In genomic region chr19:48556825-48557224, GRCh38 we compare ENCODE assay signal across 31 cellular contexts. TPM values are rescaled to one million over a fixed set of nuclear protein-coding genes. Genes with fewer than 3 reads are reported as not detected.
"Had no signal": no experiment of that assay in that cellular context is flagged by ENCODE, and none has a peak within 500 bp of the region (broad histone marks: within the 10 kb centered on the region; RNA-seq: fewer than 3 reads in every experiment).

No MANE protein-coding gene starts in this region.

- H3K9me3 Mint-ChIP-seq: activated CD4-positive, alpha-beta T cell treated with anti-CD3 and anti-CD28 coated beads, Interleukin-2, amount 10 ng/mL, durations not matched to agents 7 days and 5 days; activated CD8-positive, alpha-beta T cell treated with anti-CD3 and anti-CD28 coated beads for 36 hours; activated naive CD8-positive, alpha-beta T cell treated with anti-CD3 and anti-CD28 coated beads, Interleukin-2, amount 50 U/mL, for 24 hours; activated T-helper 1 cell treated with anti-CD3 and anti-CD28 coated beads, Interleukin-12 subunit alpha, Interleukin-12 subunit beta, Interleukin-2, Interleukin-4 antibody, amounts not matched to agents 30 ng/mL and 10 ng/mL and 1 ng/mL, durations not matched to agents 14 hours and 24 hours and 36 hours; naive thymus-derived CD8-positive, alpha-beta T cell; neural progenitor cell; T-helper 2 cell treated with Interferon-gamma antibody and Interleukin-4, amounts not matched to agents 5 μg/mL and 100 μg/mL, for 36 hours had no signal

- H3K36me3 Mint-ChIP-seq: activated CD8-positive, alpha-beta memory T cell treated with anti-CD3 and anti-CD28 coated beads, Interleukin-2, amount 10 ng/mL, durations not matched to agents 7 days and 5 days; neural progenitor cell had no signal

- ATAC-seq: activated CD8-positive, alpha-beta memory T cell treated with anti-CD3 and anti-CD28 coated beads, Interleukin-2, amount 10 ng/mL, durations not matched to agents 7 days and 5 days; activated CD8-positive, alpha-beta T cell treated with anti-CD3 and anti-CD28 coated beads for 36 hours; activated naive CD8-positive, alpha-beta T cell treated with anti-CD3 and anti-CD28 coated beads, Interleukin-2, amount 50 U/mL, for 24 hours; body of pancreas; left lung; naive thymus-derived CD8-positive, alpha-beta T cell had no signal

- H3K9me3 ChIP-seq: body of pancreas, left lung, spleen, thyroid gland had no signal

- FAIRE-seq: frontal cortex had no signal

- H3K4me1 Mint-ChIP-seq: activated CD8-positive, alpha-beta memory T cell treated with anti-CD3 and anti-CD28 coated beads, Interleukin-2, amount 10 ng/mL, durations not matched to agents 7 days and 5 days; activated naive CD8-positive, alpha-beta T cell treated with anti-CD3 and anti-CD28 coated beads, Interleukin-2, amount 50 U/mL, for 24 hours had no signal

- H3K4me2 ChIP-seq: neural progenitor cell had no signal

- H3K27ac ChIP-seq: body of pancreas, cardiac muscle cell, left lung, spleen, thyroid gland, VCaP had no signal

- H3K4me3 Mint-ChIP-seq: activated CD4-positive, alpha-beta T cell treated with anti-CD3 and anti-CD28 coated beads, Interleukin-2, amount 10 ng/mL, durations not matched to agents 7 days and 5 days; activated CD8-positive, alpha-beta memory T cell treated with anti-CD3 and anti-CD28 coated beads, Interleukin-2, amount 10 ng/mL, durations not matched to agents 7 days and 5 days; activated CD8-positive, alpha-beta T cell treated with anti-CD3 and anti-CD28 coated beads for 36 hours; activated naive CD8-positive, alpha-beta T cell treated with anti-CD3 and anti-CD28 coated beads, Interleukin-2, amount 50 U/mL, for 24 hours; activated T-helper 1 cell treated with anti-CD3 and anti-CD28 coated beads, Interleukin-12 subunit alpha, Interleukin-12 subunit beta, Interleukin-2, Interleukin-4 antibody, amounts not matched to agents 30 ng/mL and 10 ng/mL and 1 ng/mL, durations not matched to agents 14 hours and 24 hours and 36 hours; T-helper 2 cell treated with Interferon-gamma antibody and Interleukin-4, amounts not matched to agents 5 μg/mL and 100 μg/mL, for 36 hours had no signal

- H3K27ac Mint-ChIP-seq: activated CD4-positive, alpha-beta T cell treated with anti-CD3 and anti-CD28 coated beads, Interleukin-2, amount 10 ng/mL, durations not matched to agents 7 days and 5 days; activated CD8-positive, alpha-beta memory T cell treated with anti-CD3 and anti-CD28 coated beads, Interleukin-2, amount 10 ng/mL, durations not matched to agents 7 days and 5 days; activated CD8-positive, alpha-beta T cell treated with anti-CD3 and anti-CD28 coated beads for 36 hours; activated T-helper 1 cell treated with anti-CD3 and anti-CD28 coated beads, Interleukin-12 subunit alpha, Interleukin-12 subunit beta, Interleukin-2, Interleukin-4 antibody, amounts not matched to agents 30 ng/mL and 10 ng/mL and 1 ng/mL, durations not matched to agents 14 hours and 24 hours and 36 hours; naive thymus-derived CD8-positive, alpha-beta T cell; neural progenitor cell; T-helper 2 cell treated with Interferon-gamma antibody and Interleukin-4, amounts not matched to agents 5 μg/mL and 100 μg/mL, for 36 hours had no signal

- H3K4me1 ChIP-seq: left lung had no signal

- H3K4me3 ChIP-seq: body of pancreas, cardiac muscle cell, left lung, neural progenitor cell, spleen, thyroid gland had no signal

- H3K36me3 ChIP-seq: cardiac muscle cell, left lung, neural progenitor cell, spleen, thyroid gland had no signal

- DNase-seq: activated CD4-positive, alpha-beta T cell treated with anti-CD3 and anti-CD28 coated beads, Interleukin-2, amount 10 ng/mL, durations not matched to agents 7 days and 5 days; activated CD4-positive, CD25-positive, alpha-beta regulatory T cell treated with anti-CD3 and anti-CD28 coated beads, Interleukin-2, amount 50 U/mL, for 72 hours; activated CD8-positive, alpha-beta memory T cell treated with anti-CD3 and anti-CD28 coated beads, Interleukin-2, amount 10 ng/mL, durations not matched to agents 7 days and 5 days; activated CD8-positive, alpha-beta T cell treated with anti-CD3 and anti-CD28 coated beads for 36 hours; activated gamma-delta T cell; activated naive CD4-positive, alpha-beta T cell treated with anti-CD3 and anti-CD28 coated beads, Interleukin-2, amount 50 U/mL, for 16 hours; activated naive CD8-positive, alpha-beta T cell treated with anti-CD3 and anti-CD28 coated beads, Interleukin-2, amount 50 U/mL, for 24 hours; activated T-cell treated with anti-CD3 and anti-CD28 coated beads for 4 hours; anterior cingulate cortex; body of pancreas; cortex of kidney; hippocampal formation; left lung; naive thymus-derived CD8-positive, alpha-beta T cell; retina; spleen; stimulated activated CD4-positive, alpha-beta T cell treated with anti-CD3 and anti-CD28 coated beads, Interleukin-4, amount 100 ng/mL, for 24 hours; stimulated activated naive CD4-positive, alpha-beta T cell treated with Interleukin-2 at 50 U/mL for 16 hours had no signal

- H3K27me3 ChIP-seq: body of pancreas, cardiac muscle cell, neural progenitor cell, thyroid gland had no signal

- H3K9ac ChIP-seq: neural progenitor cell had no signal

RNA-seq across cellular contexts. Expression of gene SULT2B1, which starts 4.9 kb away (rescaled TPM):
- total RNA-seq: activated CD8-positive, alpha-beta memory T cell treated with anti-CD3 and anti-CD28 coated beads, Interleukin-2, amount 10 ng/mL, durations not matched to agents 7 days and 5 days; activated CD8-positive, alpha-beta T cell treated with anti-CD3 and anti-CD28 coated beads for 36 hours; activated T-helper 1 cell treated with anti-CD3 and anti-CD28 coated beads, Interleukin-12 subunit alpha, Interleukin-12 subunit beta, Interleukin-2, Interleukin-4 antibody, amounts not matched to agents 30 ng/mL and 10 ng/mL and 1 ng/mL, durations not matched to agents 14 hours and 24 hours and 36 hours; cardiac muscle cell; cerebellum; lung microvascular endothelial cell; naive thymus-derived CD8-positive, alpha-beta T cell; omental fat pad; spleen; subcutaneous adipose tissue had no signal

RNA-seq across cellular contexts. Expression of gene LMTK3, which starts 45.2 kb away (rescaled TPM):
- total RNA-seq: lung microvascular endothelial cell, subcutaneous adipose tissue had no signal

RNA-seq across cellular contexts. Expression of gene SPACA4, which starts 49.7 kb away (rescaled TPM):
- total RNA-seq: activated CD4-positive, alpha-beta T cell treated with anti-CD3 and anti-CD28 coated beads, Interleukin-2, amount 10 ng/mL, durations not matched to agents 7 days and 5 days; activated CD8-positive, alpha-beta memory T cell treated with anti-CD3 and anti-CD28 coated beads, Interleukin-2, amount 10 ng/mL, durations not matched to agents 7 days and 5 days; activated CD8-positive, alpha-beta T cell treated with anti-CD3 and anti-CD28 coated beads for 36 hours; activated T-helper 1 cell treated with anti-CD3 and anti-CD28 coated beads, Interleukin-12 subunit alpha, Interleukin-12 subunit beta, Interleukin-2, Interleukin-4 antibody, amounts not matched to agents 30 ng/mL and 10 ng/mL and 1 ng/mL, durations not matched to agents 14 hours and 24 hours and 36 hours; body of pancreas; cardiac muscle cell; cerebellum; frontal cortex; left lung; lung microvascular endothelial cell; naive thymus-derived CD8-positive, alpha-beta T cell; omental fat pad; posterior vena cava; spleen; subcutaneous adipose tissue; urinary bladder had no signal
- polyA plus RNA-seq: cardiac muscle cell; naive thymus-derived CD8-positive, alpha-beta T cell; spleen; urinary bladder had no signal

RNA-seq across cellular contexts. Expression of gene FAM83E, which starts 58.1 kb away (rescaled TPM):
- total RNA-seq: cerebellum, posterior vena cava, subcutaneous adipose tissue, thyroid gland had no signal
- polyA plus RNA-seq: cardiac muscle cell; naive thymus-derived CD8-positive, alpha-beta T cell had no signal
